In the genomic region with DNA sequence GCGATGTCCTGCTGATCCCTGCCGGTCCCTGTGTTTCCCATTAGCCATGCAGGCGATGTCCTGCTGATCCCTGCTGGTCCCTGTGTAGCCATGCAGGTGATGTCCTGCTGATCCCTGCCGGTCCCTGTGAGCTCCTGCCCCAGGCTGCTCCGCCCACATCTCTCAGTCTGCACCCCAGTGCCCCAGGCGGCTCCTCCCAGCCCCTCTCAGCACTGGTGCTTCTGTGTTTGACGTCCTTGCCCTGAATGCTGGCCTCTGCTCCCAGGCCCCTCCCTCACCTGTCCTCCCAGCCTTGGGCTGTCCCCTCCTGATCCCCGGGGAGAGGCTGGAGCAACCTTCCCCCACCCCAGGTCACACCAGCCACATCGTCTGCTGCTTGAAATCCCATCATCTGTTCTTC, we compare ENCODE assay signal across 1 cellular context.
TF ChIP-seq lines count a peak whose summit lies in the region.

No MANE protein-coding gene starts in this region.

TF ChIP-seq in HepG2, 621 proteins besides CTCF, POLR2A, EP300 and RAD21:
- TF ChIP-seq SP5 (CRISPR knock-in tag; IDR thresholded peaks at IDR 0.05; ENCODE audit: borderline replicate concordance, low read depth) (peak; percentile 57; the same call in 1 of the 2 replicates), ZNF614 (CRISPR knock-in tag; IDR thresholded peaks at IDR 0.05; ENCODE audit: borderline replicate concordance) (no peak)
